ENCODE assay signal across 1 cellular context in the genomic region with DNA sequence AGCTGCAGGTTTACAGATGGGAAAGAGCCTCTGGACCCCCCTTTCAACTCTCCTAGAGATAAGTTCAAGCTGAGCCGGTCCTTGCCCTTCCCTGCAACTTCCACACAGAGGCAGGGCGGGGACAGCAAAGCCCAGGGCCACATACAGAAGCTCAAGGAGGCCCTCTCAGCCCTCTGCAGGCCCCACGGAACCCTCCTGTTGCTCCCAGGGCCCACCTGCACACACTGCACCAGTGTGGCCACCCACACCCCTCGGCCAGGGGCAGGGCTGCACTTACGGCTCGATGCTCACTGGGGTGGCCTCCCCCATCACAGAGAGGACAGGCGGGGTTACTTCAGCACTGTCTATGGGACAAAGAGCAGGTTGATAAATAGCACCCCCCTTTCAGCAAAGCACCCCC.
TF ChIP-seq lines count a peak whose summit lies in the region.

No MANE protein-coding gene starts in this region.

TF ChIP-seq in IMR-90, 13 proteins besides CTCF, POLR2A, EP300 and RAD21:
- TF ChIP-seq SMC3 (IDR thresholded peaks at IDR 0.05; ENCODE audit: low read depth, low read length): no peak
TF ChIP-seq in IMR-90: peak in this region for 0.
